8 cellular contexts compared by ENCODE assay signal in the genomic region with DNA sequence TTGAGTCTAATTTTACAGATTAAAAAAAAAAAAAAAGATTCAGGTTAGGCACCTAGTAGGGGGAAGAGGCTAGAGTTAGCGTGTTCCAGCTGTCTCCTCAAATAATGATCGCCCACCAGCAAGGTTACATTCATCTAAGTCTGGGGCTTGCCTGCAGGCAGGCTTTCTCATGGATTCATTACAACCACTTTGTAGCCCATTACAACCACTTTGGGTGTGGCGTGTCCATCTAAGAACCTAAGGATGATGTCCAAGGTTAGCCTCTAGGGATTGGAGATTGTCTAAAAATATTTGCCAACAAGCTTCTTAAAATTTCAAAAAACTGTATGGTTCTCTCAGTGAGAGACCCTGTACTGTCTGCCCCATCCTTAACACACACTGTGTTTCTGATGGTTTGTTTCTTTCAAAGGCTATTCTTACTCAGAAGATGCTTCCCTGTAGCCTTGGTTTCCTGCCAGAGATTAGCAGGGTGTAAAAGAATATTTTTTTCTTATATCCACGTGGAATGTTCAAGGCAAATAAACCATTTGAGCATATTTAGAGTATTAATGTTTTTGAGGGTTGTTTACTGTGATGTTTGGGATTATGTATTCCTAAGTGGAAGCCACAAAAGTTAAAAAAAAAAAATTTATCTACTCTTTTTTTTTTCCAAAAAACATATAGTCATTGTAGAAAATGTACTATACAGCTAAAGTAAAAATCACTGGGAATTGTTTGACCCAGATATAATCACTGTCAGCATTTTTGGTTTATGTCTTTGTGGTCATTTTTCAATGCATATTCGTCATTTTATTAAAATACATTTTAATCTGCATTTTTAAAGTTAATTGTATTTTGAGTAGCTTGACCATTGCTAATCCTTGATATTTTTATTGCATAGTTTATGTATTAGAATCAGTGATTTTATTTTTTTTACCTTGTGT. TPM values are rescaled to one million over a fixed set of nuclear protein-coding genes. Genes with fewer than 3 reads are reported as not detected.
DNase-seq lines count a peak whose midpoint lies in the region; ATAC-seq, FAIRE-seq and TF ChIP-seq lines count a peak whose summit lies in the region.

No MANE protein-coding gene starts in this region.

- H3K36me3 ChIP-seq in BE2C, result peaks cover 30% of the 10 kb centered on the region
- H3K36me3 ChIP-seq in brain microvascular endothelial cell (replicated peaks), result peaks cover 11% of the 10 kb centered on the region

- peak overlapping the region; percentile 84 for H3K4me3 Mint-ChIP-seq in mesothelial cell of epicardium

- H3K36me3 Mint-ChIP-seq in mesothelial cell of epicardium, result peaks cover 10% of the 10 kb centered on the region

- H3K27me3 Mint-ChIP-seq in mesothelial cell of epicardium (ENCODE audit: low read depth), result no peaks in the 10 kb centered on the region

- FAIRE-seq in GM19239 (lab: Jason Lieb, UNC), result no peak

- no peak for DNase-seq in BE2C
- DNase-seq in KBM-7, result peak; percentile 24
- DNase-seq in brain microvascular endothelial cell, result no peak
- no peak for DNase-seq in mesothelial cell of epicardium (ENCODE audit: low spot score in 2 of 2, unreplicated experiment in 2 of 2)
- DNase-seq in NCI-H2196 (lab: John Stamatoyannopoulos, UW; ENCODE audit: unreplicated experiment), result no peak
- DNase-seq in GM19239 (ENCODE audit: insufficient read length, low spot score), result no peak

- peak overlapping the region; percentile 82 for H3K27ac ChIP-seq in brain microvascular endothelial cell

- H3K27me3 ChIP-seq in BE2C, result no peaks in the 10 kb centered on the region
- no peaks in the 10 kb centered on the region for H3K27me3 ChIP-seq in brain microvascular endothelial cell (replicated peaks)

- H3K4me1 Mint-ChIP-seq in mesothelial cell of epicardium, result peaks cover 33% of the 10 kb centered on the region

- in situ Hi-C loops in KBM-7 (cut with MboI; ENCODE audit: low pct_unique_long_range_greater_than_20kb, low sequenced_read_pairs) (no loop called here), brain microvascular endothelial cell (cut with HindIII; ENCODE audit: low pct_ligation_motif_present, low sequenced_read_pairs) (no loop called here)

- H3K4me3 ChIP-seq in BE2C (ENCODE audit: low read depth, low read length), result peak overlapping the region; percentile 96
- peak overlapping the region; percentile 93 for H3K4me3 ChIP-seq in brain microvascular endothelial cell (ENCODE audit: low read depth, low read length)

- H3K9me3 Mint-ChIP-seq in mesothelial cell of epicardium, result no peaks in the 10 kb centered on the region

- H3K4me1 ChIP-seq in BE2C, result peaks cover 22% of the 10 kb centered on the region

- H3K27ac Mint-ChIP-seq in mesothelial cell of epicardium, result peak overlapping the region; percentile 92

- no peak for ATAC-seq in HG03520 (IDR thresholded peaks at IDR 0.05; ENCODE audit: unreplicated experiment)
- ATAC-seq in GM21367 (IDR thresholded peaks at IDR 0.05; ENCODE audit: unreplicated experiment), result no peak

- no peaks in the 10 kb centered on the region for H3K9me3 ChIP-seq in BE2C

- TF ChIP-seq CTCF in BE2C (IDR thresholded peaks at IDR 0.05; ENCODE audit: low read depth, low read length) (no peak), brain microvascular endothelial cell (IDR thresholded peaks at IDR 0.05; ENCODE audit: low read depth, low read length, missing control alignments) (no peak), mesothelial cell of epicardium (IDR thresholded peaks at IDR 0.05; ENCODE audit: unreplicated experiment) (no peak)

RNA-seq across cellular contexts. Expression of a gene that starts 1.7 kb away (rescaled TPM):
- polyA plus RNA-seq in BE2C (2012; ENCODE audit: insufficient read depth, insufficient read length, low read depth), result 459 TPM
- 460 to 515 TPM (median 465 TPM) in 3 replicates for total RNA-seq in mesothelial cell of epicardium
